Comparison of ENCODE assay signal across 12 cellular contexts in genomic region chr18:28045176-28045810, GRCh38.
DNase-seq lines count a peak whose midpoint lies in the region; ATAC-seq and TF ChIP-seq lines count a peak whose summit lies in the region.
"Had no signal": no experiment of that assay in that cellular context is flagged by ENCODE, and none has a peak within 500 bp of the region (broad histone marks: within the 10 kb centered on the region; RNA-seq: fewer than 3 reads in every experiment).

No MANE protein-coding gene starts in this region.

- peaks cover 7% of the 10 kb centered on the region for H3K9me3 Mint-ChIP-seq in CD8-positive, alpha-beta T cell
- peaks cover 0 to 2% (median 0%) of the 10 kb centered on the region in 7 donors for H3K9me3 Mint-ChIP-seq in CD14-positive monocyte
- H3K9me3 Mint-ChIP-seq: stimulated activated naive CD8-positive, alpha-beta T cell treated with anti-CD3 and anti-CD28 coated beads, Interleukin-15, amount 100 ng/mL, for 72 hours had no signal

- H3K4me3 Mint-ChIP-seq in CD8-positive, alpha-beta T cell, result no peak overlapping the region
- H3K4me3 Mint-ChIP-seq in CD14-positive monocyte, result no peak overlapping the region
- H3K4me3 Mint-ChIP-seq: stimulated activated naive CD8-positive, alpha-beta T cell treated with anti-CD3 and anti-CD28 coated beads, Interleukin-15, amount 100 ng/mL, for 72 hours had no signal

- no peak overlapping the region for H3K4me3 ChIP-seq in CD8-positive, alpha-beta T cell (ENCODE audit: low read depth, low read length)
- H3K4me3 ChIP-seq: skin epidermis had no signal

- no peak overlapping the region for H3K27ac Mint-ChIP-seq in CD8-positive, alpha-beta T cell
- no peak overlapping the region for H3K27ac Mint-ChIP-seq in CD14-positive monocyte
- H3K27ac Mint-ChIP-seq: stimulated activated naive CD8-positive, alpha-beta T cell treated with anti-CD3 and anti-CD28 coated beads, Interleukin-15, amount 100 ng/mL, for 72 hours had no signal

- intact Hi-C loops in CD8-positive, alpha-beta T cell (cut with DNase I, micrococcal nuclease), result no loop called here
- intact Hi-C loops in CD14-positive monocyte (cut with micrococcal nuclease), result no loop called here

- H3K36me3 Mint-ChIP-seq in CD8-positive, alpha-beta T cell, result no peaks in the 10 kb centered on the region
- no peaks in the 10 kb centered on the region for H3K36me3 Mint-ChIP-seq in CD14-positive monocyte

- peak; percentile 86 for DNase-seq in DMS153 treated with DMSO at 0.1 percent for 48 hours (lab: John Stamatoyannopoulos, UW; ENCODE audit: unreplicated experiment)
- DNase-seq in NCI-H187 treated with DMSO at 0.1 percent for 48 hours (lab: John Stamatoyannopoulos, UW), result peak; percentile 79
- peak; percentile 53 for DNase-seq in astrocyte of the hippocampus (ENCODE audit: low read depth, low spot score)
- DNase-seq in left lobe of liver (ENCODE audit: low spot score), result no peak
- no peak for DNase-seq in DMS114 treated with DMSO at 0.1 percent for 48 hours (lab: John Stamatoyannopoulos, UW; ENCODE audit: unreplicated experiment)
- DNase-seq in CD8-positive, alpha-beta T cell, result no peak
- no peak for DNase-seq in GM19240 (ENCODE audit: insufficient read length, low spot score)
- DNase-seq in CD14-positive monocyte (ENCODE audit: low spot score), result no peak
- DNase-seq: activated CD4-positive, alpha-beta T cell treated with anti-CD3 and anti-CD28 coated beads for 4 hours; anterior cingulate cortex; stimulated activated naive CD8-positive, alpha-beta T cell treated with anti-CD3 and anti-CD28 coated beads, Interleukin-15, amount 100 ng/mL, for 72 hours had no signal

- no peak overlapping the region for H3K27ac ChIP-seq in CD8-positive, alpha-beta T cell (ENCODE audit: low read depth, low read length)
- H3K27ac ChIP-seq: skin epidermis had no signal

- no peaks in the 10 kb centered on the region for H3K36me3 ChIP-seq in CD8-positive, alpha-beta T cell (ENCODE audit: insufficient read depth, low read length)

- no peaks in the 10 kb centered on the region for H3K4me1 ChIP-seq in CD8-positive, alpha-beta T cell (ENCODE audit: insufficient read depth, low read length)

- CTCF ChIA-PET in CD8-positive, alpha-beta T cell (lab: Charles Lee), result interaction anchor here (0.6 kb wide), 1 partner anchor 21 kb away, joined by 3 read pairs; no protein-coding TSS in a partner anchor

- peak; percentile 32 for ATAC-seq in left lobe of liver
- no peak for ATAC-seq in CD8-positive, alpha-beta T cell
- ATAC-seq: stimulated activated naive CD8-positive, alpha-beta T cell treated with anti-CD3 and anti-CD28 coated beads, Interleukin-15, amount 100 ng/mL, for 72 hours had no signal

- H3K27me3 ChIP-seq in CD8-positive, alpha-beta T cell (ENCODE audit: insufficient read depth, low read length), result no peaks in the 10 kb centered on the region

- POLR2A ChIA-PET in CD8-positive, alpha-beta T cell (lab: Charles Lee), result no interaction called here

- H3K27me3 Mint-ChIP-seq in CD8-positive, alpha-beta T cell (ENCODE audit: low read depth), result no peaks in the 10 kb centered on the region
- H3K27me3 Mint-ChIP-seq in CD14-positive monocyte (ENCODE audit: low read depth in 3 of 3), result no peaks in the 10 kb centered on the region
- H3K27me3 Mint-ChIP-seq: stimulated activated naive CD8-positive, alpha-beta T cell treated with anti-CD3 and anti-CD28 coated beads, Interleukin-15, amount 100 ng/mL, for 72 hours had no signal

- no peaks in the 10 kb centered on the region for H3K4me1 Mint-ChIP-seq in CD8-positive, alpha-beta T cell (ENCODE audit: low read depth)
- peaks cover 4% of the 10 kb centered on the region for H3K4me1 Mint-ChIP-seq in CD14-positive monocyte
- H3K4me1 Mint-ChIP-seq: stimulated activated naive CD8-positive, alpha-beta T cell treated with anti-CD3 and anti-CD28 coated beads, Interleukin-15, amount 100 ng/mL, for 72 hours had no signal

- no peak for TF ChIP-seq CTCF in CD8-positive, alpha-beta T cell (IDR thresholded peaks at IDR 0.05)
- no peak for TF ChIP-seq CTCF in CD14-positive monocyte (IDR thresholded peaks at IDR 0.05)

- no peaks in the 10 kb centered on the region for H3K9me3 ChIP-seq in CD8-positive, alpha-beta T cell (ENCODE audit: low read length)

Comparison
In these comparisons a context has a peak if more than half of its experiments do, and no peak if none do; other contexts are left out.
1. DNase-seq: peak in DMS153 treated with DMSO at 0.1 percent for 48 hours (single experiment), NCI-H187 treated with DMSO at 0.1 percent for 48 hours (single experiment) and astrocyte of the hippocampus (single experiment); none in left lobe of liver (single experiment), DMS114 treated with DMSO at 0.1 percent for 48 hours (single experiment), CD8-positive, alpha-beta T cell (0 of 7), GM19240 (single experiment) and CD14-positive monocyte (single experiment).